In the genomic region with DNA sequence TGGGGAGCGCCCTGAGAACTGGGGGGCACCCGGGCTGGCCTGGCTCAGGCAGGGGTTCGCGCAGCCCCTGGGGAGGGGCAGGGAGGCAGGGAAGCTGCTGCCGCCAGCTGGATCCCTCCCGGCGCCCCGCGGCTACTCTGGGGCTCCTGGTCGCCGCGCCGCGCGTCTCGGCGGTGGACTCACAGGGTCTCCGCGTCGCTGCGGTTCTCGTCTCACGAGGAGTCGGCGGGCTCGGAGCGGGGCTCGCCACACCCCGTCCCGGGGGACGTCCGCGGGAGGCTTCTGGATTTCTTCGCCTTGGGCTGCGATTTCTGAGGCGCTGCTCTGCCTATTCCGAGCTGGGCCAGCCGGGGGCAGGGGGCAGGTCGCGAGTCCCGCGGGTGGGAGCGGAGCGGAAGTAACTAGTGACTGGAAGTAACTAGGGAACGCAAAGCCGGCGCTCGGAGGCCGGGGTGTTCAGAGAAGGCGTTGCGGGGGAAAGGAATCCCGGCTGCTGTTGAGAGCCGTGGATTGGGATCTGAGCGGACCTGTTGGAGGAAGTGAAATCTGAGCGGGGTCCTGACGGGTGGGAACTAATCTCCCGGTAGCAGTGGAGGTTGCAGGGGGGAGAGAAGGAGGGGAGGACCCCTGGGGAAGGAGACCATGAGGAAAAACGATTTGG, we compare ENCODE assay signal across 8 cellular contexts. TPM values are rescaled to one million over a fixed set of nuclear protein-coding genes. Genes with fewer than 3 reads are reported as not detected.
A peak's percentile ranks its signal among the peaks of the same experiment; 100 is the strongest.
DNase-seq lines count a peak whose midpoint lies in the region; ATAC-seq and TF ChIP-seq lines count a peak whose summit lies in the region.

No MANE protein-coding gene starts in this region.

- no peaks in the 10 kb centered on the region for H3K9me3 ChIP-seq in colonic mucosa

- TF ChIP-seq CTCF in colonic mucosa (IDR thresholded peaks at IDR 0.05), result no peak

- peak overlapping the region; percentile 97 for H3K27ac ChIP-seq in colonic mucosa

- H3K9ac ChIP-seq in colonic mucosa (ENCODE audit: low read depth in 2 of 2, low read length in 2 of 2), result peak overlapping the region; percentile 95 to 99

- peak; percentile 46 for ATAC-seq in HG02885 (IDR thresholded peaks at IDR 0.05; ENCODE audit: poor library complexity, unreplicated experiment)
- peak; percentile 69 for ATAC-seq in left lobe of liver

- DNase-seq in NCI-H2196 (lab: John Stamatoyannopoulos, UW; ENCODE audit: unreplicated experiment) (peak; percentile 35), NCI-H2196 treated with DMSO at 0.1 percent for 48 hours (lab: John Stamatoyannopoulos, UW; ENCODE audit: unreplicated experiment) (no peak), NCI-H2171 treated with DMSO at 0.1 percent for 48 hours (lab: John Stamatoyannopoulos, UW) (peak; percentile 72), colonic mucosa (peak; percentile 77), left lobe of liver (ENCODE audit: low spot score) (peak; percentile 74)
- peak; percentile 54 to 56 for DNase-seq in activated CD4-positive, alpha-beta T cell treated with anti-CD3 and anti-CD28 coated beads for 4 hours
- peak; percentile 57 for DNase-seq in stimulated activated CD4-positive, alpha-beta T cell treated with anti-CD3 and anti-CD28 coated beads, Interleukin-2, amount 100 ng/mL, for 48 hours

- intact Hi-C loops in colonic mucosa (cut with DNase I), result loop anchor here (10.0 kb wide), 1 partner anchor 179 kb away; no protein-coding TSS in a partner anchor

- H3K36me3 ChIP-seq in colonic mucosa, result no peaks in the 10 kb centered on the region

- peak overlapping the region; percentile 82 for H3K4me3 ChIP-seq in colonic mucosa

- no peaks in the 10 kb centered on the region for H3K4me1 ChIP-seq in colonic mucosa

- no peaks in the 10 kb centered on the region for H3K27me3 ChIP-seq in colonic mucosa

RNA-seq across cellular contexts. Expression of gene CYSTM1, which starts 0.5 kb away (rescaled TPM):
- 100 to 1,000 TPM; 205 TPM for total RNA-seq in colonic mucosa
- 24.6 TPM for total RNA-seq in left lobe of liver

RNA-seq across cellular contexts. Expression of gene IGIP, which starts 49.8 kb away (rescaled TPM):
- 1 to 10 TPM; 7.8 to 9.5 TPM for total RNA-seq in colonic mucosa
- total RNA-seq in left lobe of liver, result 7.0 TPM
